In the genomic region with DNA sequence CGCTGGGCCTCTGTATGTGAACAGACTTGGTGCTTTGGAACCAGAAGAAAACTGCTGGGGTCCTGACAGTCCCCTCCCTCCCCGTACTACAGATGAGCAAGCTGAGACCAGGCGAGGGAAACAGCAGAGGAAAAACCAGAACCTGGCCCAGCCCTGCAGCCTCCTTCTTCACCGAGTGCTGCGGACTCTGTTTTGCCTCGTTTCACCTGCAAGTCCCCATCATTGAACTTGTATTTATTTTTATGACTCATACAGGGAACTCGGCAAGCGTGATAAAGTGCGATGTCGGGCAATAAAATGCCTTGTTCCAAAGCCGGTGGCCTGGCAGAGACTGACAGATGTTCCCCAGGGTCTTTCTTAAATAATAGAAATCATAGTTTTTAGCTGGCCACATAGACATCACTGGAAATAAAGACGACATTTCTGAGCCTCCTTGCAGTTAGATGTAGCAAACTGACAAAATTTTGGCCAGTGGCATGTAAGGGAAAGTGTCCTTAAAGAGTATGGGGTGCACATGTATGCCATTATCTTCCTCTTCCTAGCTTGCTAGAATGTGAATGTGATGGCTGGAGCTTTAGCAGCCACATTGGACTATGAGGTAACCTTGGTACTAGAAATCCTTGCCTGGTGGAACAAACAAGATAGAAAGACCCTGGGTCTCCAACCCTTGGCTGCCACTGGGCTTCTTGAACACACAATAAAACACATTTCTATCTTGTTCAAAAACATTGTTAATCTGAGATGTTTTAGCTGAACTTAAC, we compare ENCODE assay signal across 15 cellular contexts.
"Had no signal": no experiment of that assay in that cellular context is flagged by ENCODE, and none has a peak within 500 bp of the region (broad histone marks: within the 10 kb centered on the region; RNA-seq: fewer than 3 reads in every experiment).

No MANE protein-coding gene starts in this region.

- H3K4me1 ChIP-seq: ascending aorta, breast epithelium had no signal

- ATAC-seq: activated CD4-positive, CD25-positive, alpha-beta regulatory T cell treated with anti-CD3 and anti-CD28 coated beads, Interleukin-2, amount 50 U/mL, for 24 hours; activated T-helper 17 cell treated with anti-CD3 and anti-CD28 coated beads, Interleukin-2, amount 50 U/mL, for 72 hours; right cardiac atrium; stimulated activated naive CD8-positive, alpha-beta T cell treated with anti-CD3 and anti-CD28 coated beads, Interleukin-15, amount 100 ng/mL, for 72 hours had no signal

- H3K4me1 Mint-ChIP-seq: activated T-helper 17 cell treated with anti-CD3 and anti-CD28 coated beads, Interleukin-2, amount 50 U/mL, for 72 hours; stimulated activated naive CD8-positive, alpha-beta T cell treated with anti-CD3 and anti-CD28 coated beads, Interleukin-15, amount 100 ng/mL, for 72 hours had no signal

- H3K4me3 Mint-ChIP-seq: activated T-helper 17 cell treated with anti-CD3 and anti-CD28 coated beads, Interleukin-2, amount 50 U/mL, for 72 hours; nephron; stimulated activated naive CD8-positive, alpha-beta T cell treated with anti-CD3 and anti-CD28 coated beads, Interleukin-15, amount 100 ng/mL, for 72 hours had no signal

- H3K27ac ChIP-seq: ascending aorta, breast epithelium, dorsolateral prefrontal cortex, thoracic aorta had no signal

- H3K27me3 ChIP-seq: ascending aorta had no signal

- H3K4me2 ChIP-seq: smooth muscle cell had no signal

- H3K4me3 ChIP-seq: ascending aorta, breast epithelium, dorsolateral prefrontal cortex, smooth muscle cell, thoracic aorta had no signal

- DNase-seq: activated CD4-positive, alpha-beta T cell treated with anti-CD3 and anti-CD28 coated beads, Interleukin-2, amount 50 U/mL, for 4 hours; activated naive CD4-positive, alpha-beta T cell treated with Interleukin-2 at 50 U/mL for 16 hours; mesendoderm; occipital lobe; right cardiac atrium; stimulated activated naive CD8-positive, alpha-beta T cell treated with anti-CD3 and anti-CD28 coated beads, Interleukin-15, amount 100 ng/mL, for 72 hours had no signal

- H3K27ac Mint-ChIP-seq: activated T-helper 17 cell treated with anti-CD3 and anti-CD28 coated beads, Interleukin-2, amount 50 U/mL, for 72 hours; nephron; progenitor cell of endocrine pancreas; stimulated activated naive CD8-positive, alpha-beta T cell treated with anti-CD3 and anti-CD28 coated beads, Interleukin-15, amount 100 ng/mL, for 72 hours had no signal

- H3K36me3 ChIP-seq: ascending aorta, breast epithelium, thoracic aorta had no signal
